Comparison of ENCODE assay signal across 23 cellular contexts in the genomic region with DNA sequence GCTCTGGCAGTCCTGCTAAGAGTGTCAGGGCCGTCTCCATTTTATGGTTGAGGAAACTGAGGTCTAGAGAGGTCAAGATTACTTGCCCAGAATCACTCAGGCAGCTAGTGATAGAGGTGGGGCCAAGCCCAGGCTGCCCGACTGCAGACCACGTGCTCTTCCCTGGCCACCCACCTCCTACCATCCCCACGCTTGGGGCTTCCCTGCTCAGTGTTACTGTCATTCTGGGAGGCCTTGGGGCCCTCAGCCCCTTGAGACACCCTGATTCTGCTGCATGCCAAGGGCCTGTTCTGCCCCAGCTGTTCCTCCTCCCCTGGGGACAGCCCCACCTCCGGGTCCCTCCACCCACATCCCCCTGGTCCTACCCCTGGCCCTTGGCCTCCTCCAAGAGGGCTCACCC. TPM values are rescaled to one million over a fixed set of nuclear protein-coding genes. Genes with fewer than 3 reads are reported as not detected.
DNase-seq lines count a peak whose midpoint lies in the region; ATAC-seq and TF ChIP-seq lines count a peak whose summit lies in the region.
"Had no signal": no experiment of that assay in that cellular context is flagged by ENCODE, and none has a peak within 500 bp of the region (broad histone marks: within the 10 kb centered on the region; RNA-seq: fewer than 3 reads in every experiment).

No MANE protein-coding gene starts in this region.

- H3K4me1 ChIP-seq in endodermal cell (ENCODE audit: control insufficient read depth, insufficient read depth, low read length): no peaks in the 10 kb centered on the region
- H3K4me1 ChIP-seq: BE2C had no signal

- no peaks in the 10 kb centered on the region for H3K9me3 ChIP-seq in endodermal cell (ENCODE audit: control insufficient read depth, low read length)
- H3K9me3 ChIP-seq: BE2C had no signal

- intact Hi-C loops in activated CD8-positive, alpha-beta T cell treated with anti-CD3 and anti-CD28 coated beads for 36 hours (cut with micrococcal nuclease): loop anchor here (10.0 kb wide), 1 partner anchor 58 kb away; no protein-coding TSS in a partner anchor
- intact Hi-C loops in activated T-helper 1 cell treated with anti-CD3 and anti-CD28 coated beads, Interleukin-12 subunit alpha, Interleukin-12 subunit beta, Interleukin-2, Interleukin-4 antibody, amounts not matched to agents 30 ng/mL and 10 ng/mL and 1 ng/mL, durations not matched to agents 14 hours and 24 hours and 36 hours (cut with micrococcal nuclease): no loop called here

- H3K27ac ChIP-seq in endodermal cell (ENCODE audit: low read depth, low read length): no peak overlapping the region

- POLR2A ChIA-PET in activated CD8-positive, alpha-beta T cell treated with anti-CD3 and anti-CD28 coated beads for 36 hours (lab: Charles Lee): no interaction called here
- POLR2A ChIA-PET in activated CD8-positive, alpha-beta T cell treated with anti-CD3 and anti-CD28 coated beads, Interleukin-2, amount 10 ng/mL, durations not matched to agents 7 days and 5 days (lab: Charles Lee): no interaction called here

- H3K27me3 ChIP-seq in endodermal cell (ENCODE audit: control insufficient read depth, insufficient read depth, low read length, poor library complexity, severe bottlenecking): no peaks in the 10 kb centered on the region
- H3K27me3 ChIP-seq: BE2C had no signal

- no peak overlapping the region for H3K4me3 Mint-ChIP-seq in activated CD8-positive, alpha-beta T cell treated with anti-CD3 and anti-CD28 coated beads for 36 hours
- no peak overlapping the region for H3K4me3 Mint-ChIP-seq in activated CD8-positive, alpha-beta T cell treated with anti-CD3 and anti-CD28 coated beads, Interleukin-2, amount 10 ng/mL, durations not matched to agents 7 days and 5 days
- no peak overlapping the region for H3K4me3 Mint-ChIP-seq in stimulated activated naive B cell treated with anti-CD40 and anti-IgM and Interleukin-4, amounts not matched to agents 10 μg/mL and 1 μg/mL and 100 μg/mL, for 72 hours
- no peak overlapping the region for H3K4me3 Mint-ChIP-seq in endodermal cell
- no peak overlapping the region for H3K4me3 Mint-ChIP-seq in activated T-helper 1 cell treated with anti-CD3 and anti-CD28 coated beads, Interleukin-12 subunit alpha, Interleukin-12 subunit beta, Interleukin-2, Interleukin-4 antibody, amounts not matched to agents 30 ng/mL and 10 ng/mL and 1 ng/mL, durations not matched to agents 14 hours and 24 hours and 36 hours
- H3K4me3 Mint-ChIP-seq: activated CD4-positive, alpha-beta T cell treated with anti-CD3 and anti-CD28 coated beads, Interleukin-2, amount 10 ng/mL, durations not matched to agents 24 days and 14 days; activated naive CD4-positive, alpha-beta T cell treated with anti-CD3 and anti-CD28 coated beads, Interleukin-2, amount 10 ng/mL, durations not matched to agents 7 days and 5 days; natural killer cell; stimulated activated naive CD8-positive, alpha-beta T cell treated with anti-CD3 and anti-CD28 coated beads, Interleukin-15, Interleukin-2, amounts not matched to agents 100 ng/mL and 50 ng/mL, for 24 hours; type B pancreatic cell had no signal

- no peak overlapping the region for H3K4me3 ChIP-seq in endodermal cell (ENCODE audit: low read length)

- H3K36me3 ChIP-seq in endodermal cell (ENCODE audit: control insufficient read depth, insufficient read depth, low read length): no peaks in the 10 kb centered on the region
- H3K36me3 ChIP-seq: BE2C had no signal

- WGBS in endodermal cell (ENCODE audit: insufficient coverage in 1 of 2, insufficient read length in 1 of 2), 2 experiments: 87 to 100% methylated on average over 4 to 5 of the region's 5 CpGs

- H3K27ac Mint-ChIP-seq in activated CD8-positive, alpha-beta T cell treated with anti-CD3 and anti-CD28 coated beads for 36 hours: no peak overlapping the region
- H3K27ac Mint-ChIP-seq in activated CD8-positive, alpha-beta T cell treated with anti-CD3 and anti-CD28 coated beads, Interleukin-2, amount 10 ng/mL, durations not matched to agents 7 days and 5 days: no peak overlapping the region
- no peak overlapping the region for H3K27ac Mint-ChIP-seq in stimulated activated naive B cell treated with anti-CD40 and anti-IgM and Interleukin-4, amounts not matched to agents 10 μg/mL and 1 μg/mL and 100 μg/mL, for 72 hours
- no peak overlapping the region for H3K27ac Mint-ChIP-seq in endodermal cell
- no peak overlapping the region for H3K27ac Mint-ChIP-seq in activated T-helper 1 cell treated with anti-CD3 and anti-CD28 coated beads, Interleukin-12 subunit alpha, Interleukin-12 subunit beta, Interleukin-2, Interleukin-4 antibody, amounts not matched to agents 30 ng/mL and 10 ng/mL and 1 ng/mL, durations not matched to agents 14 hours and 24 hours and 36 hours
- H3K27ac Mint-ChIP-seq: activated CD4-positive, alpha-beta T cell treated with anti-CD3 and anti-CD28 coated beads, Interleukin-2, amount 10 ng/mL, durations not matched to agents 24 days and 14 days; activated naive CD4-positive, alpha-beta T cell treated with anti-CD3 and anti-CD28 coated beads, Interleukin-2, amount 10 ng/mL, durations not matched to agents 7 days and 5 days; stimulated activated naive CD8-positive, alpha-beta T cell treated with anti-CD3 and anti-CD28 coated beads, Interleukin-15, Interleukin-2, amounts not matched to agents 100 ng/mL and 50 ng/mL, for 24 hours; type B pancreatic cell had no signal

- no peak overlapping the region for H3K9ac ChIP-seq in endodermal cell (ENCODE audit: extremely low read depth, low read length, poor library complexity, severe bottlenecking)

- H3K36me3 Mint-ChIP-seq in activated CD8-positive, alpha-beta T cell treated with anti-CD3 and anti-CD28 coated beads for 36 hours (ENCODE audit: low read depth): no peaks in the 10 kb centered on the region
- H3K36me3 Mint-ChIP-seq in activated CD8-positive, alpha-beta T cell treated with anti-CD3 and anti-CD28 coated beads, Interleukin-2, amount 10 ng/mL, durations not matched to agents 7 days and 5 days (ENCODE audit: low read depth): no peaks in the 10 kb centered on the region
- peaks cover 0 to 7% of the 10 kb centered on the region in 2 donors for H3K36me3 Mint-ChIP-seq in stimulated activated naive B cell treated with anti-CD40 and anti-IgM and Interleukin-4, amounts not matched to agents 10 μg/mL and 1 μg/mL and 100 μg/mL, for 72 hours
- H3K36me3 Mint-ChIP-seq in endodermal cell (ENCODE audit: low read depth): peaks cover 5% of the 10 kb centered on the region
- peaks cover 1% of the 10 kb centered on the region for H3K36me3 Mint-ChIP-seq in activated T-helper 1 cell treated with anti-CD3 and anti-CD28 coated beads, Interleukin-12 subunit alpha, Interleukin-12 subunit beta, Interleukin-2, Interleukin-4 antibody, amounts not matched to agents 30 ng/mL and 10 ng/mL and 1 ng/mL, durations not matched to agents 14 hours and 24 hours and 36 hours (ENCODE audit: low read depth)
- H3K36me3 Mint-ChIP-seq: natural killer cell had no signal

- H3K4me1 Mint-ChIP-seq in activated CD8-positive, alpha-beta T cell treated with anti-CD3 and anti-CD28 coated beads for 36 hours (ENCODE audit: low read depth): peaks cover 1% of the 10 kb centered on the region
- peaks cover 6% of the 10 kb centered on the region for H3K4me1 Mint-ChIP-seq in activated CD8-positive, alpha-beta T cell treated with anti-CD3 and anti-CD28 coated beads, Interleukin-2, amount 10 ng/mL, durations not matched to agents 7 days and 5 days (ENCODE audit: low read depth)
- H3K4me1 Mint-ChIP-seq in stimulated activated naive B cell treated with anti-CD40 and anti-IgM and Interleukin-4, amounts not matched to agents 10 μg/mL and 1 μg/mL and 100 μg/mL, for 72 hours: peaks cover 14 to 29% of the 10 kb centered on the region in 2 donors
- H3K4me1 Mint-ChIP-seq in endodermal cell: peaks cover 5% of the 10 kb centered on the region
- peaks cover 5% of the 10 kb centered on the region for H3K4me1 Mint-ChIP-seq in activated T-helper 1 cell treated with anti-CD3 and anti-CD28 coated beads, Interleukin-12 subunit alpha, Interleukin-12 subunit beta, Interleukin-2, Interleukin-4 antibody, amounts not matched to agents 30 ng/mL and 10 ng/mL and 1 ng/mL, durations not matched to agents 14 hours and 24 hours and 36 hours (ENCODE audit: low read depth)

- DNase-seq in activated CD8-positive, alpha-beta T cell treated with anti-CD3 and anti-CD28 coated beads for 36 hours: no peak
- no peak for DNase-seq in activated CD8-positive, alpha-beta T cell treated with anti-CD3 and anti-CD28 coated beads, Interleukin-2, amount 10 ng/mL, durations not matched to agents 7 days and 5 days
- DNase-seq in stimulated activated naive B cell treated with anti-CD40 and anti-IgM and Interleukin-4, amounts not matched to agents 10 μg/mL and 1 μg/mL and 100 μg/mL, for 72 hours: peak; percentile 45
- DNase-seq in amygdala (lab: John Stamatoyannopoulos, UW) (no peak), endodermal cell (no peak)
- no peak for DNase-seq in activated T-helper 1 cell treated with anti-CD3 and anti-CD28 coated beads, Interleukin-12 subunit alpha, Interleukin-12 subunit beta, Interleukin-2, Interleukin-4 antibody, amounts not matched to agents 30 ng/mL and 10 ng/mL and 1 ng/mL, durations not matched to agents 14 hours and 24 hours and 36 hours (ENCODE audit: low spot score)
- DNase-seq: activated CD4-positive, alpha-beta T cell treated with anti-CD3 and anti-CD28 coated beads, Interleukin-2, amount 10 ng/mL, durations not matched to agents 24 days and 14 days; activated naive CD4-positive, alpha-beta T cell treated with anti-CD3 and anti-CD28 coated beads, Interleukin-2, amount 10 ng/mL, durations not matched to agents 7 days and 5 days; BE2C; cerebellar nuclear complex; effector memory CD4-positive, alpha-beta T cell; Karpas-422; mesendoderm; natural killer cell; NCI-H1092 treated with DMSO at 0.1 percent for 48 hours; NCI-H2081; NCI-H510A; posterior cingulate gyrus had no signal

- no peaks in the 10 kb centered on the region for H3K9me3 Mint-ChIP-seq in activated CD8-positive, alpha-beta T cell treated with anti-CD3 and anti-CD28 coated beads for 36 hours
- no peaks in the 10 kb centered on the region for H3K9me3 Mint-ChIP-seq in activated CD8-positive, alpha-beta T cell treated with anti-CD3 and anti-CD28 coated beads, Interleukin-2, amount 10 ng/mL, durations not matched to agents 7 days and 5 days (ENCODE audit: insufficient read depth)
- H3K9me3 Mint-ChIP-seq in stimulated activated naive B cell treated with anti-CD40 and anti-IgM and Interleukin-4, amounts not matched to agents 10 μg/mL and 1 μg/mL and 100 μg/mL, for 72 hours: peaks cover 0 to 2% of the 10 kb centered on the region in 2 donors
- no peaks in the 10 kb centered on the region for H3K9me3 Mint-ChIP-seq in endodermal cell
- no peaks in the 10 kb centered on the region for H3K9me3 Mint-ChIP-seq in activated T-helper 1 cell treated with anti-CD3 and anti-CD28 coated beads, Interleukin-12 subunit alpha, Interleukin-12 subunit beta, Interleukin-2, Interleukin-4 antibody, amounts not matched to agents 30 ng/mL and 10 ng/mL and 1 ng/mL, durations not matched to agents 14 hours and 24 hours and 36 hours
- H3K9me3 Mint-ChIP-seq: activated CD4-positive, alpha-beta T cell treated with anti-CD3 and anti-CD28 coated beads, Interleukin-2, amount 10 ng/mL, durations not matched to agents 24 days and 14 days; activated naive CD4-positive, alpha-beta T cell treated with anti-CD3 and anti-CD28 coated beads, Interleukin-2, amount 10 ng/mL, durations not matched to agents 7 days and 5 days; natural killer cell; stimulated activated naive CD8-positive, alpha-beta T cell treated with anti-CD3 and anti-CD28 coated beads, Interleukin-15, Interleukin-2, amounts not matched to agents 100 ng/mL and 50 ng/mL, for 24 hours; type B pancreatic cell had no signal

- H3K27me3 Mint-ChIP-seq in activated CD8-positive, alpha-beta T cell treated with anti-CD3 and anti-CD28 coated beads for 36 hours: no peaks in the 10 kb centered on the region
- peaks cover 5% of the 10 kb centered on the region for H3K27me3 Mint-ChIP-seq in activated CD8-positive, alpha-beta T cell treated with anti-CD3 and anti-CD28 coated beads, Interleukin-2, amount 10 ng/mL, durations not matched to agents 7 days and 5 days (ENCODE audit: low read depth)
- H3K27me3 Mint-ChIP-seq in stimulated activated naive B cell treated with anti-CD40 and anti-IgM and Interleukin-4, amounts not matched to agents 10 μg/mL and 1 μg/mL and 100 μg/mL, for 72 hours: peaks cover 5% of the 10 kb centered on the region in 2 donors
- H3K27me3 Mint-ChIP-seq in endodermal cell (ENCODE audit: insufficient read depth): no peaks in the 10 kb centered on the region
- H3K27me3 Mint-ChIP-seq in activated T-helper 1 cell treated with anti-CD3 and anti-CD28 coated beads, Interleukin-12 subunit alpha, Interleukin-12 subunit beta, Interleukin-2, Interleukin-4 antibody, amounts not matched to agents 30 ng/mL and 10 ng/mL and 1 ng/mL, durations not matched to agents 14 hours and 24 hours and 36 hours (ENCODE audit: insufficient read depth): no peaks in the 10 kb centered on the region
- H3K27me3 Mint-ChIP-seq: activated CD4-positive, alpha-beta T cell treated with anti-CD3 and anti-CD28 coated beads, Interleukin-2, amount 10 ng/mL, durations not matched to agents 24 days and 14 days; stimulated activated naive CD8-positive, alpha-beta T cell treated with anti-CD3 and anti-CD28 coated beads, Interleukin-15, Interleukin-2, amounts not matched to agents 100 ng/mL and 50 ng/mL, for 24 hours had no signal

- ATAC-seq in activated CD8-positive, alpha-beta T cell treated with anti-CD3 and anti-CD28 coated beads for 36 hours: peak; percentile 27
- ATAC-seq in activated CD8-positive, alpha-beta T cell treated with anti-CD3 and anti-CD28 coated beads, Interleukin-2, amount 10 ng/mL, durations not matched to agents 7 days and 5 days: no peak
- peak; percentile 51 for ATAC-seq in GM21360 (IDR thresholded peaks at IDR 0.05; ENCODE audit: unreplicated experiment)
- ATAC-seq in HG03108 (IDR thresholded peaks at IDR 0.05; ENCODE audit: unreplicated experiment): peak; percentile 62
- ATAC-seq in stimulated activated naive B cell treated with anti-CD40 and anti-IgM and Interleukin-4, amounts not matched to agents 10 μg/mL and 1 μg/mL and 100 μg/mL, for 72 hours (replicated peaks): peak; percentile 76 to 90
- ATAC-seq: HCT116, natural killer cell had no signal

- CTCF ChIA-PET in activated CD8-positive, alpha-beta T cell treated with anti-CD3 and anti-CD28 coated beads for 36 hours (lab: Charles Lee): no interaction called here
- CTCF ChIA-PET in activated CD8-positive, alpha-beta T cell treated with anti-CD3 and anti-CD28 coated beads, Interleukin-2, amount 10 ng/mL, durations not matched to agents 7 days and 5 days (lab: Charles Lee): no interaction called here

- no peak for TF ChIP-seq CTCF in activated CD8-positive, alpha-beta T cell treated with anti-CD3 and anti-CD28 coated beads for 36 hours (IDR thresholded peaks at IDR 0.05)
- TF ChIP-seq CTCF in endodermal cell (conservative IDR thresholded peaks at IDR 0.05): no peak

RNA-seq across cellular contexts. Expression of a gene that starts 17.2 kb away (rescaled TPM):
- total RNA-seq in activated CD8-positive, alpha-beta T cell treated with anti-CD3 and anti-CD28 coated beads for 36 hours: 10 to 100 TPM; 21.6 to 22.8 TPM
- total RNA-seq in activated CD8-positive, alpha-beta T cell treated with anti-CD3 and anti-CD28 coated beads, Interleukin-2, amount 10 ng/mL, durations not matched to agents 7 days and 5 days: 10 to 100 TPM; 27.0 to 28.5 TPM
- 10 to 100 TPM; 27.1 to 35.2 TPM for total RNA-seq in endodermal cell
- 24.4 TPM for polyA plus RNA-seq in endodermal cell (2013, experiment 1 of 2)
- 22.6 TPM for polyA plus RNA-seq in endodermal cell (2013, experiment 2 of 2)
- total RNA-seq in activated T-helper 1 cell treated with anti-CD3 and anti-CD28 coated beads, Interleukin-12 subunit alpha, Interleukin-12 subunit beta, Interleukin-2, Interleukin-4 antibody, amounts not matched to agents 30 ng/mL and 10 ng/mL and 1 ng/mL, durations not matched to agents 14 hours and 24 hours and 36 hours: 23.5 and 27.7 TPM in 2 replicates

RNA-seq across cellular contexts. Expression of a gene that starts 32.6 kb away (rescaled TPM):
- total RNA-seq in activated CD8-positive, alpha-beta T cell treated with anti-CD3 and anti-CD28 coated beads for 36 hours: 1 to 10 TPM; 2.4 to 3.8 TPM
- total RNA-seq in activated CD8-positive, alpha-beta T cell treated with anti-CD3 and anti-CD28 coated beads, Interleukin-2, amount 10 ng/mL, durations not matched to agents 7 days and 5 days: under 1 TPM; 0.24 to 0.37 TPM
- 10 to 100 TPM; 19.0 to 36.3 TPM for total RNA-seq in endodermal cell
- 32.9 TPM for polyA plus RNA-seq in endodermal cell (2013, experiment 1 of 2)
- 28.3 TPM for polyA plus RNA-seq in endodermal cell (2013, experiment 2 of 2)
- not detected in 2 replicates for total RNA-seq in activated T-helper 1 cell treated with anti-CD3 and anti-CD28 coated beads, Interleukin-12 subunit alpha, Interleukin-12 subunit beta, Interleukin-2, Interleukin-4 antibody, amounts not matched to agents 30 ng/mL and 10 ng/mL and 1 ng/mL, durations not matched to agents 14 hours and 24 hours and 36 hours
- total RNA-seq: activated CD4-positive, alpha-beta T cell treated with anti-CD3 and anti-CD28 coated beads, Interleukin-2, amount 10 ng/mL, durations not matched to agents 24 days and 14 days had no signal

Comparison
In these comparisons a context has a peak if more than half of its experiments do, and no peak if none do; other contexts are left out.
1. RNA of a gene that starts 32.6 kb away (total RNA-seq): 19.0 to 36.3 TPM in endodermal cell; 2.4 to 3.8 TPM in activated CD8-positive, alpha-beta T cell treated with anti-CD3 and anti-CD28 coated beads for 36 hours, 0.24 to 0.37 TPM in activated CD8-positive, alpha-beta T cell treated with anti-CD3 and anti-CD28 coated beads, Interleukin-2, amount 10 ng/mL, durations not matched to agents 7 days and 5 days and not detected in activated T-helper 1 cell treated with anti-CD3 and anti-CD28 coated beads, Interleukin-12 subunit alpha, Interleukin-12 subunit beta, Interleukin-2, Interleukin-4 antibody, amounts not matched to agents 30 ng/mL and 10 ng/mL and 1 ng/mL, durations not matched to agents 14 hours and 24 hours and 36 hours; every median in the first group is over 4 times any median in the second.